21 cellular contexts compared by ENCODE assay signal in genomic region chr3:135997554-135998320, GRCh38. TPM values are rescaled to one million over a fixed set of nuclear protein-coding genes. Genes with fewer than 3 reads are reported as not detected.
DNase-seq lines count a peak whose midpoint lies in the region; ATAC-seq, FAIRE-seq and TF ChIP-seq lines count a peak whose summit lies in the region.
"Had no signal": no experiment of that assay in that cellular context is flagged by ENCODE, and none has a peak within 500 bp of the region (broad histone marks: within the 10 kb centered on the region; RNA-seq: fewer than 3 reads in every experiment).

No MANE protein-coding gene starts in this region.

- ATAC-seq in IMR-90 (ENCODE audit: low read depth) (no peak), GM18867 (IDR thresholded peaks at IDR 0.05; ENCODE audit: unreplicated experiment) (no peak)

- no TSS peak for BruUV-seq in IMR-90 (replicated peaks; lab: Mats Ljungman, UMichigan)

- H3K4ac ChIP-seq in IMR-90 (ENCODE audit: low read depth, low read length) (no peak overlapping the region), H1 (replicated peaks; ENCODE audit: insufficient read length, low read depth, low read length) (no peak overlapping the region), mesendoderm (ENCODE audit: low read depth, low read length) (no peak overlapping the region)

- TF ChIP-seq EP300 in H1 (IDR thresholded peaks at IDR 0.05; ENCODE audit: borderline replicate concordance in 1 of 2, low read depth in 2 of 2, low read length in 2 of 2), result no peak

- H2AK9ac ChIP-seq in IMR-90 (replicated peaks; ENCODE audit: low read depth, low read length, poor library complexity), result no peak overlapping the region

- no peak overlapping the region for H3K9ac ChIP-seq in IMR-90 (ENCODE audit: low read depth, low read length)
- H3K9ac ChIP-seq in H1 (replicated peaks in 1 of 4; ENCODE audit: extremely low read depth in 1 of 4, low read depth in 3 of 4, low read length in 3 of 4), result no peak overlapping the region
- no peak overlapping the region for H3K9ac ChIP-seq in mesendoderm (ENCODE audit: low read length)

- dilution Hi-C loops in IMR-90 (cut with HindIII; ENCODE audit: low sequenced_read_pairs, unreplicated experiment), result no loop called here

- H2BK5ac ChIP-seq in IMR-90 (ENCODE audit: low read depth, low read length, poor library complexity, severe bottlenecking) (no peak overlapping the region), H1 (ENCODE audit: low read depth, low read length) (no peak overlapping the region), mesendoderm (ENCODE audit: low read length) (no peak overlapping the region)

- H3K27ac ChIP-seq in IMR-90 (ENCODE audit: insufficient read depth, low read length) (no peak overlapping the region), H1 (ENCODE audit: low read depth, low read length) (no peak overlapping the region), mesendoderm (ENCODE audit: low read depth, low read length) (no peak overlapping the region), substantia nigra (ENCODE audit: low read depth, low read length, poor library complexity, severe bottlenecking) (peak overlapping the region; percentile 16)
- H3K27ac ChIP-seq: C4-2B, SK-N-MC had no signal

- TF ChIP-seq RAD21 in IMR-90 (IDR thresholded peaks at IDR 0.05; ENCODE audit: low read length) (no peak), H1 (IDR thresholded peaks at IDR 0.05 in 1 of 2, conservative IDR thresholded peaks at IDR 0.05 in 1 of 2; ENCODE audit: low read depth in 2 of 2, low read length in 2 of 2) (no peak)

- FAIRE-seq in H1 (lab: Jason Lieb, UNC), result peak; percentile 39
- FAIRE-seq: D721Med, RCC 7860 had no signal

- H3K23ac ChIP-seq in IMR-90 (ENCODE audit: low read depth, low read length), result 0 out of 2 replicates have a peak overlapping the region, but pooled peaks have one; percentile 49
- no peak overlapping the region for H3K23ac ChIP-seq in H1 (ENCODE audit: insufficient read length)
- no peak overlapping the region for H3K23ac ChIP-seq in mesendoderm (ENCODE audit: low read length)

- no peak for TF ChIP-seq POLR2A in IMR-90 (IDR thresholded peaks at IDR 0.05; ENCODE audit: low read depth, low read length)
- TF ChIP-seq POLR2A in H1 (IDR thresholded peaks at IDR 0.05; ENCODE audit: control extremely low read depth in 1 of 2, low read depth in 2 of 2, low read length in 2 of 2), result no peak

- CTCF ChIA-PET in IMR-90 (lab: Yijun Ruan, JAX), result no interaction called here
- CTCF ChIA-PET in H1 (lab: Charles Lee; ENCODE audit: partially characterized antibody), result interaction anchor here (0.7 to 1.6 kb wide), 2 partner anchors 12 to 1951 kb away, joined by 3 read pairs; no protein-coding TSS in a partner anchor

- H3K79me1 ChIP-seq in IMR-90 (ENCODE audit: low read depth in 1 of 2, low read length in 2 of 2) (peaks cover 44 to 67% of the 10 kb centered on the region in 2 experiments), H1 (ENCODE audit: low read depth, low read length) (no peaks in the 10 kb centered on the region), mesendoderm (ENCODE audit: low read length) (no peaks in the 10 kb centered on the region)

- DNase-seq in IMR-90 (no peak), H1 (ENCODE audit: low read depth in 1 of 2, low spot score in 2 of 2) (no peak), mesendoderm (peak; percentile 67), substantia nigra (lab: John Stamatoyannopoulos, UW) (peak in 28 of 49 donors; percentile 1 to 73 (median 9)), UCSD-AML1 (lab: John Stamatoyannopoulos, UW; ENCODE audit: unreplicated experiment) (no peak), NCI-H510A (lab: John Stamatoyannopoulos, UW) (no peak)
- DNase-seq: ACHN, DMS79, HCEC 1CT, MM.1S, NCI-H1092, NCI-H146, NCI-H2029 treated with DMSO at 0.1 percent for 48 hours, NCI-H2171, NCI-H69, SHP77 had no signal

- peak overlapping the region; percentile 53; the same call in 1 of the 2 replicates for H4K5ac ChIP-seq in IMR-90 (ENCODE audit: low read depth, low read length)
- H4K5ac ChIP-seq in H1 (ENCODE audit: insufficient read length, low read depth, low read length), result no peak overlapping the region
- H4K5ac ChIP-seq in mesendoderm (ENCODE audit: low read length), result no peak overlapping the region

- TF ChIP-seq CTCF in IMR-90 (conservative IDR thresholded peaks at IDR 0.05; ENCODE audit: low read depth, low read length), result no peak
- no peak for TF ChIP-seq CTCF in H1 (IDR thresholded peaks at IDR 0.05; ENCODE audit: control extremely low read depth in 1 of 3, insufficient read depth in 1 of 3, low read depth in 1 of 3, low read length in 3 of 3)

- no peak overlapping the region; the same call in 1 of the 2 replicates for H3K18ac ChIP-seq in IMR-90 (ENCODE audit: low read depth, low read length)
- H3K18ac ChIP-seq in H1 (ENCODE audit: extremely low read depth, low read length), result no peak overlapping the region
- H3K18ac ChIP-seq in mesendoderm (ENCODE audit: low read length), result no peak overlapping the region

- H3K79me2 ChIP-seq in H1 (ENCODE audit: control insufficient read depth in 1 of 2, insufficient read depth in 2 of 2, low read length in 2 of 2) (0 out of 4 replicates have a peak, but pooled peaks cover 0 to 3% of the 10 kb centered on the region in 2 experiments), mesendoderm (ENCODE audit: control insufficient read depth, insufficient read depth, low read length) (no peaks in the 10 kb centered on the region)

- H3K56ac ChIP-seq in IMR-90 (ENCODE audit: extremely low read depth, insufficient read depth, low read length) (no peak overlapping the region), H1 (replicated peaks; ENCODE audit: insufficient read length, low read depth, low read length) (no peak overlapping the region), mesendoderm (ENCODE audit: low read length) (no peak overlapping the region)

- POLR2A ChIA-PET in IMR-90 (lab: Charles Lee; ENCODE audit: unreplicated experiment) (no interaction called here), H1 (lab: Charles Lee; ENCODE audit: partially characterized antibody) (no interaction called here)

- H2BK120ac ChIP-seq in IMR-90 (ENCODE audit: low read depth, low read length), result no peak overlapping the region
- no peak overlapping the region for H2BK120ac ChIP-seq in H1 (replicated peaks; ENCODE audit: low read depth, low read length)
- no peak overlapping the region for H2BK120ac ChIP-seq in mesendoderm (ENCODE audit: low read depth, low read length)

- in situ Hi-C loops in IMR-90 (cut with MboI; ENCODE audit: low sequenced_read_pairs), result no loop called here

- WGBS in IMR-90 (ENCODE audit: extremely low coverage in 2 of 2, insufficient read length in 1 of 2), 2 experiments, result 92% methylated on average over 5 of the region's 6 CpGs; no CpG with 5 or more reads in 1 of the 2 experiments
- WGBS in H1 (ENCODE audit: extremely low coverage in 1 of 2, insufficient coverage in 1 of 2, insufficient read length in 1 of 2, insufficient replicate concordance in 2 of 2, low coverage in 1 of 2, low lambda C conversion rate in 2 of 2, missing lambda C conversion rate in 1 of 2), 2 experiments, result 82% methylated on average over 6 of the region's 6 CpGs; no CpG with 5 or more reads in 1 of the 2 experiments
- no CpG with 5 or more reads among the region's 6 CpGs for WGBS in mesendoderm (ENCODE audit: extremely low coverage, insufficient coverage, low lambda C conversion rate)

- H4K20me1 ChIP-seq in IMR-90 (ENCODE audit: insufficient read depth, low read length) (0 out of 2 replicates have a peak, but pooled peaks cover 6% of the 10 kb centered on the region), H1 (replicated peaks in 1 of 2; ENCODE audit: control insufficient read depth in 1 of 2, insufficient read depth in 2 of 2, low read length in 2 of 2) (peaks cover 0 to 2% of the 10 kb centered on the region in 2 experiments)

- H3K9me1 ChIP-seq in IMR-90 (ENCODE audit: insufficient read depth, low read length), result peaks cover 5% of the 10 kb centered on the region

- H2AFZ ChIP-seq in IMR-90 (replicated peaks; ENCODE audit: low read length, poor library complexity) (no peak overlapping the region), H1 (ENCODE audit: low read length) (no peak overlapping the region)

- H2BK15ac ChIP-seq in IMR-90 (ENCODE audit: low read depth, low read length), result no peak overlapping the region
- H2BK15ac ChIP-seq in H1 (ENCODE audit: low read length), result no peak overlapping the region
- no peak overlapping the region for H2BK15ac ChIP-seq in mesendoderm (replicated peaks; ENCODE audit: low read depth)

- H3K9me3 ChIP-seq in IMR-90 (ENCODE audit: control insufficient read depth, insufficient read depth, low read length) (no peaks in the 10 kb centered on the region), H1 (ENCODE audit: insufficient read depth in 2 of 2, low read depth in 1 of 2, low read length in 1 of 2) (no peaks in the 10 kb centered on the region)

- no peak overlapping the region for H3K4me3 ChIP-seq in IMR-90 (ENCODE audit: insufficient read depth, low read depth, low read length)
- no peak overlapping the region for H3K4me3 ChIP-seq in H1 (ENCODE audit: extremely low read depth in 1 of 4, insufficient read depth in 2 of 4, low read depth in 3 of 4, low read length in 4 of 4)
- H3K4me3 ChIP-seq in mesendoderm (ENCODE audit: low read length), result no peak overlapping the region
- H3K4me3 ChIP-seq: SK-N-MC had no signal

- peaks cover 5% of the 10 kb centered on the region for H3K4me1 ChIP-seq in IMR-90 (ENCODE audit: control insufficient read depth, insufficient read depth, low read length)
- H3K4me1 ChIP-seq in H1 (replicated peaks in 1 of 4; ENCODE audit: control insufficient read depth in 3 of 4, insufficient read depth in 4 of 4, low read length in 3 of 4), result peaks cover 0 to 3% (median 0%) of the 10 kb centered on the region in 4 experiments; a peak in 5 of 7 replicates
- peaks cover 7% of the 10 kb centered on the region for H3K4me1 ChIP-seq in mesendoderm (ENCODE audit: control insufficient read depth, low read depth, low read length)

- H4K91ac ChIP-seq in IMR-90 (ENCODE audit: insufficient read depth, low read depth, low read length), result no peak overlapping the region
- H4K91ac ChIP-seq in H1 (replicated peaks; ENCODE audit: insufficient read length, low read length), result peak overlapping the region; percentile 54

- H4K8ac ChIP-seq in IMR-90 (ENCODE audit: low read depth in 2 of 2, low read length in 2 of 2) (no peak overlapping the region), H1 (ENCODE audit: extremely low read depth, insufficient read depth, low read length) (no peak overlapping the region), mesendoderm (ENCODE audit: low read depth, low read length) (no peak overlapping the region)

- H3K4me2 ChIP-seq in IMR-90 (ENCODE audit: low read depth, low read length) (no peak overlapping the region), H1 (ENCODE audit: insufficient read depth in 1 of 2, low read depth in 2 of 2, low read length in 2 of 2) (no peak overlapping the region), mesendoderm (ENCODE audit: low read length) (no peak overlapping the region)

- H3K23me2 ChIP-seq in H1 (ENCODE audit: low read depth, low read length), result no peaks in the 10 kb centered on the region

- H3K36me3 ChIP-seq in IMR-90 (ENCODE audit: control insufficient read depth, insufficient read depth, low read length) (peaks cover 3% of the 10 kb centered on the region), H1 (ENCODE audit: control insufficient read depth in 2 of 4, insufficient read depth in 4 of 4, low read length in 3 of 4) (no peaks in the 10 kb centered on the region; a peak in 1 of 8 replicates), mesendoderm (ENCODE audit: control insufficient read depth, insufficient read depth, low read length) (no peaks in the 10 kb centered on the region)

- H2BK20ac ChIP-seq in IMR-90 (ENCODE audit: low read depth, low read length), result no peak overlapping the region
- H2BK20ac ChIP-seq in H1 (ENCODE audit: low read length), result no peak overlapping the region

- peak overlapping the region; percentile 31; the same call in 1 of the 2 replicates for H3K14ac ChIP-seq in IMR-90 (replicated peaks; ENCODE audit: low read depth, low read length)
- no peak overlapping the region for H3K14ac ChIP-seq in H1 (ENCODE audit: insufficient read length)

- H2AK5ac ChIP-seq in IMR-90 (ENCODE audit: low read depth, low read length), result no peak overlapping the region
- H2AK5ac ChIP-seq in H1 (ENCODE audit: low read depth, low read length), result no peak overlapping the region
- H2AK5ac ChIP-seq in mesendoderm (ENCODE audit: low read length), result no peak overlapping the region

- H2BK12ac ChIP-seq in H1 (ENCODE audit: low read depth, low read length), result no peak overlapping the region

- H3K27me3 ChIP-seq in IMR-90 (ENCODE audit: control insufficient read depth, insufficient read depth, low read length) (no peaks in the 10 kb centered on the region), H1 (replicated peaks in 1 of 4; ENCODE audit: control insufficient read depth in 3 of 4, extremely low read depth in 1 of 4, insufficient read depth in 3 of 4, low read length in 3 of 4) (peaks cover 0 to 1% (median 0%) of the 10 kb centered on the region in 4 experiments; a peak in 1 of 7 replicates), mesendoderm (ENCODE audit: insufficient read depth, low read length, poor library complexity) (no peaks in the 10 kb centered on the region)

- intact Hi-C loops in IMR-90 (cut with micrococcal nuclease), result no loop called here

RNA-seq across cellular contexts. Expression of gene PPP2R3A, which starts 32.2 kb away (rescaled TPM):
- total RNA-seq in IMR-90 (2012; rRNA removed), result 37.3 and 46.7 TPM in 2 replicates
- polyA plus RNA-seq in IMR-90 (2012; rRNA removed), result 10.2 and 11.3 TPM in 2 replicates
- polyA plus RNA-seq in IMR-90 (2012; cell fraction: cytosol; rRNA removed), result 2.6 and 5.4 TPM in 2 replicates
- 0.97 and 6.1 TPM in 2 replicates for polyA plus RNA-seq in IMR-90 (2012; cell fraction: nucleus; rRNA removed; ENCODE audit: low replicate concordance)
- total RNA-seq in H1 (2021; fragmentation: NEBNext Ultra II Directional; extraction: Animal tissue kit (Norgen Biotek cat#: 25700)), result 14.0 and 15.2 TPM in 2 replicates
- polyA plus RNA-seq in H1 (2011; rRNA removed), result 2.9 and 4.1 TPM in 2 replicates
- polyA plus RNA-seq in H1 (2011; cell fraction: cytosol; rRNA removed), result 5.1 TPM
- polyA plus RNA-seq in H1 (2011; cell fraction: nucleus; rRNA removed), result 7.8 TPM
- 7.0 to 10.9 TPM (median 8.4 TPM) in 4 replicates for polyA plus RNA-seq in H1 (2012, experiment 1 of 2)
- polyA plus RNA-seq in H1 (2012, experiment 2 of 2), result 0.41 TPM
- polyA plus RNA-seq in H1 (2013, experiment 1 of 2), result 8.2 TPM
- 7.4 TPM for polyA plus RNA-seq in H1 (2013, experiment 2 of 2)
- polyA minus RNA-seq in H1 (2011; rRNA and poly(A)+ RNA removed), result 35.0 and 41.2 TPM in 2 replicates
- polyA minus RNA-seq in H1 (2011; cell fraction: cytosol; rRNA and poly(A)+ RNA removed), result 11.2 TPM
- 45.9 TPM for polyA minus RNA-seq in H1 (2011; cell fraction: nucleus; rRNA and poly(A)+ RNA removed)
- 6.2 TPM for polyA plus RNA-seq in mesendoderm (2013, experiment 1 of 2)
- 6.1 TPM for polyA plus RNA-seq in mesendoderm (2013, experiment 2 of 2)

Comparison
In these comparisons a context has a peak if more than half of its experiments do, and no peak if none do; other contexts are left out.
1. DNase-seq: peak in mesendoderm (single experiment) and substantia nigra (28 of 49); none in IMR-90 (single experiment), H1 (0 of 2), UCSD-AML1 (single experiment) and NCI-H510A (single experiment).